In the genomic region with DNA sequence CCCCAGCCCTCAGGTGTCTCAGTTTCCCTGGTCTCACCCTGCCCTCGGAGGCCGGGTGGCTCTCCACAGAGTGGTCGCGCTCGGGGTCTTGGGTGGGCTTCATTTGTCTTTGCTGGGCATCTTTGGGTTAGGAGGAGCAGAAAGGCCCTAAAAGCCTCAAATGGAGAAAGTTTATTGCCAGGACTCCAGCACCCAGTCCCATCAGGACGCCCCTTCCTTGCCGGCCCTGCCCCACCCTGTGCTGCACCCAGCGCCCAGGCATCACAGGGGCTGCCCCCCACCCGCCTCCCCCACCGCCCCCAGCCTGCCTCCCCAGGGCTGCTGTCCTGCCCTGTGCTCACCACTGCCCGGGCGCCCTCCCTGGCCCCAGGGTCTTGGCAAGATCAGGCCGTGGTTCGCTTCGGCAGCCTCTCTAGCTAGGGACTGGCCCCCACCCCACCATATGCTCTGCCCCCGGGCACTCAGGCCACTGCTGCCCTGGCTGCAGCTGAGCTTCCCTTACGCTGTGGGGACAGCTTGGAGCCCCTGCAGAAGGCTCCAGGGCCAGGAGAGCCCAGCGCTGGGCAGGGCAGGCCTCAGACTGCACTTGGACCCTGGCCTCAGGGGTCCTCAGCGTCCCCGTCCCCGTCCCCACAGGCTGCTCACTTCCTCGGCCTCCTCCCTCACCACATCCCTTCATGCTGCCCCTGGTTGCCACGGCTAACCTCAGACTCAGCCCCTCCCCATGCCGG, we compare ENCODE assay signal across 23 cellular contexts. TPM values are rescaled to one million over a fixed set of nuclear protein-coding genes. Genes with fewer than 3 reads are reported as not detected.
A peak's percentile ranks its signal among the peaks of the same experiment; 100 is the strongest.
DNase-seq lines count a peak whose midpoint lies in the region; FAIRE-seq and TF ChIP-seq lines count a peak whose summit lies in the region.
"Had no signal": no experiment of that assay in that cellular context is flagged by ENCODE, and none has a peak within 500 bp of the region (broad histone marks: within the 10 kb centered on the region; RNA-seq: fewer than 3 reads in every experiment).

No MANE protein-coding gene starts in this region.

- no peak overlapping the region for H3K56ac ChIP-seq in H1 (replicated peaks; ENCODE audit: insufficient read length, low read depth, low read length)

- H2AFZ ChIP-seq in H1 (ENCODE audit: low read length) (no peak overlapping the region), osteoblast (ENCODE audit: low read length) (no peak overlapping the region)

- no peak overlapping the region; the same call in 1 of the 2 replicates for H3K27ac ChIP-seq in BLaER1
- no peak overlapping the region for H3K27ac ChIP-seq in H1 (ENCODE audit: low read depth, low read length)
- no peak overlapping the region for H3K27ac ChIP-seq in osteoblast (ENCODE audit: low read depth, low read length)
- H3K27ac ChIP-seq in small intestine (ENCODE audit: low read depth in 1 of 2, low read length in 1 of 2), result no peak overlapping the region
- H3K27ac ChIP-seq in adrenal gland, result no peak overlapping the region
- H3K27ac ChIP-seq: 22Rv1, A549 had no signal

- H3K4ac ChIP-seq in H1 (replicated peaks; ENCODE audit: insufficient read length, low read depth, low read length), result no peak overlapping the region

- no peak overlapping the region for H2BK120ac ChIP-seq in H1 (replicated peaks; ENCODE audit: low read depth, low read length)

- no peak overlapping the region for H4K5ac ChIP-seq in H1 (ENCODE audit: insufficient read length, low read depth, low read length)

- TF ChIP-seq EP300 in H1 (IDR thresholded peaks at IDR 0.05; ENCODE audit: borderline replicate concordance in 1 of 2, low read depth in 2 of 2, low read length in 2 of 2), result no peak

- peaks cover 5% of the 10 kb centered on the region; the same call in 1 of the 2 replicates for H3K79me1 ChIP-seq in H1 (ENCODE audit: low read depth, low read length)

- H3K14ac ChIP-seq in H1 (ENCODE audit: insufficient read length), result no peak overlapping the region

- H3K27me3 ChIP-seq in BLaER1 (no peaks in the 10 kb centered on the region), H1 (replicated peaks in 1 of 4; ENCODE audit: control insufficient read depth in 3 of 4, extremely low read depth in 1 of 4, insufficient read depth in 3 of 4, low read length in 3 of 4) (no peaks in the 10 kb centered on the region), osteoblast (ENCODE audit: insufficient read depth, low read length) (peaks cover 2% of the 10 kb centered on the region), small intestine (ENCODE audit: control insufficient read depth in 2 of 2, insufficient read depth in 2 of 2, low read length in 2 of 2) (no peaks in the 10 kb centered on the region), adrenal gland (no peaks in the 10 kb centered on the region)

- no peaks in the 10 kb centered on the region for H3K23me2 ChIP-seq in H1 (ENCODE audit: low read depth, low read length)

- H2BK15ac ChIP-seq in H1 (ENCODE audit: low read length), result no peak overlapping the region

- no peak for TF ChIP-seq RAD21 in H1 (IDR thresholded peaks at IDR 0.05 in 1 of 2, conservative IDR thresholded peaks at IDR 0.05 in 1 of 2; ENCODE audit: low read depth in 2 of 2, low read length in 2 of 2)

- no peak overlapping the region for H2AK5ac ChIP-seq in H1 (ENCODE audit: low read depth, low read length)

- no peak overlapping the region for H2BK12ac ChIP-seq in H1 (ENCODE audit: low read depth, low read length)

- H3K4me2 ChIP-seq in BLaER1 (peak overlapping the region; percentile 61), H1 (ENCODE audit: insufficient read depth in 1 of 2, low read depth in 2 of 2, low read length in 2 of 2) (no peak overlapping the region), osteoblast (ENCODE audit: insufficient read depth, low read length) (no peak overlapping the region)
- H3K4me2 ChIP-seq: A549 had no signal

- no peak for TF ChIP-seq CTCF in GM10266 (IDR thresholded peaks at IDR 0.05; ENCODE audit: control insufficient read depth, insufficient read depth, low read depth, missing control alignments)
- no peak for TF ChIP-seq CTCF in H1 (IDR thresholded peaks at IDR 0.05; ENCODE audit: control extremely low read depth in 1 of 3, insufficient read depth in 1 of 3, low read depth in 1 of 3, low read length in 3 of 3)
- no peak for TF ChIP-seq CTCF in osteoblast (IDR thresholded peaks at IDR 0.05; ENCODE audit: extremely low read depth, low read depth, low read length)
- TF ChIP-seq CTCF in adrenal gland (IDR thresholded peaks at IDR 0.05), result no peak

- 94% methylated on average over 18 of the region's 24 CpGs; no CpG with 5 or more reads in 1 of the 2 experiments for WGBS in H1 (ENCODE audit: extremely low coverage in 1 of 2, insufficient coverage in 1 of 2, insufficient read length in 1 of 2, insufficient replicate concordance in 2 of 2, low coverage in 1 of 2, low lambda C conversion rate in 2 of 2, missing lambda C conversion rate in 1 of 2), 2 experiments
- WGBS in small intestine, 3 donors, result 57 to 74% (median 59%) methylated on average over 15 to 24 of the region's 24 CpGs
- WGBS in adrenal gland, 4 donors, result 75 to 87% (median 79%) methylated on average over 14 to 24 of the region's 24 CpGs

- intact Hi-C loops in adrenal gland (cut with DNase I), result no loop called here

- H3K4me3 ChIP-seq in BLaER1 (no peak overlapping the region), H1 (ENCODE audit: extremely low read depth in 1 of 4, insufficient read depth in 2 of 4, low read depth in 3 of 4, low read length in 4 of 4) (no peak overlapping the region), osteoblast (ENCODE audit: insufficient read depth, low read length) (no peak overlapping the region), small intestine (ENCODE audit: low read depth in 1 of 2, low read length in 2 of 2) (no peak overlapping the region), adrenal gland (no peak overlapping the region)
- H3K4me3 ChIP-seq: A549 had no signal

- H2BK20ac ChIP-seq in H1 (ENCODE audit: low read length), result no peak overlapping the region

- TF ChIP-seq POLR2A in H1 (IDR thresholded peaks at IDR 0.05; ENCODE audit: control extremely low read depth in 1 of 2, low read depth in 2 of 2, low read length in 2 of 2), result no peak
- TF ChIP-seq POLR2A in adrenal gland (IDR thresholded peaks at IDR 0.05), result no peak

- H3K9me3 ChIP-seq in BLaER1 (no peaks in the 10 kb centered on the region), H1 (ENCODE audit: insufficient read depth in 2 of 2, low read depth in 1 of 2, low read length in 1 of 2) (no peaks in the 10 kb centered on the region), osteoblast (ENCODE audit: low read depth, low read length) (no peaks in the 10 kb centered on the region), small intestine (ENCODE audit: control insufficient read depth, low read depth) (no peaks in the 10 kb centered on the region), adrenal gland (replicated peaks in 1 of 3) (no peaks in the 10 kb centered on the region)
- H3K9me3 ChIP-seq: A549 had no signal

- CTCF ChIA-PET in H1 (lab: Charles Lee; ENCODE audit: partially characterized antibody), result interaction anchor here (0.9 to 3.3 kb wide), 4 partner anchors 11 to 63 kb away, joined by 3 to 17 read pairs (median 8); no protein-coding TSS in a partner anchor

- FAIRE-seq in H1 (lab: Jason Lieb, UNC) (no peak), small intestine (lab: Jason Lieb, UNC) (no peak)
- FAIRE-seq: A549, GM12891, GM19239 had no signal

- H3K9ac ChIP-seq in BLaER1 (no peak overlapping the region), H1 (replicated peaks in 1 of 4; ENCODE audit: extremely low read depth in 1 of 4, low read depth in 3 of 4, low read length in 3 of 4) (no peak overlapping the region)

- no peak overlapping the region for H3K18ac ChIP-seq in H1 (ENCODE audit: extremely low read depth, low read length)

- H3K79me2 ChIP-seq in H1 (ENCODE audit: control insufficient read depth in 1 of 2, insufficient read depth in 2 of 2, low read length in 2 of 2) (no peaks in the 10 kb centered on the region), osteoblast (ENCODE audit: insufficient read depth, low read length) (no peaks in the 10 kb centered on the region)

- H3K4me1 ChIP-seq in BLaER1 (peaks cover 73% of the 10 kb centered on the region), H1 (replicated peaks in 1 of 4; ENCODE audit: control insufficient read depth in 3 of 4, insufficient read depth in 4 of 4, low read length in 3 of 4) (peaks cover 0 to 6% (median 2%) of the 10 kb centered on the region in 4 experiments; a peak in 1 of 7 replicates), osteoblast (ENCODE audit: insufficient read depth, low read length) (no peaks in the 10 kb centered on the region), small intestine (ENCODE audit: control insufficient read depth in 2 of 2, insufficient read depth in 1 of 2, low read depth in 1 of 2, low read length in 1 of 2) (no peaks in the 10 kb centered on the region), adrenal gland (replicated peaks in 1 of 2) (peaks cover 0 to 16% of the 10 kb centered on the region in 2 donors)

- POLR2A ChIA-PET in H1 (lab: Charles Lee; ENCODE audit: partially characterized antibody), result interaction anchor here (1.5 kb wide), 1 partner anchor 11 kb away, joined by 7 read pairs; no protein-coding TSS in a partner anchor

- H2BK5ac ChIP-seq in H1 (ENCODE audit: low read depth, low read length), result no peak overlapping the region

- no peak overlapping the region for H3K23ac ChIP-seq in H1 (ENCODE audit: insufficient read length)

- peaks cover 18% of the 10 kb centered on the region; the same call in 1 of the 2 replicates for H4K20me1 ChIP-seq in BLaER1
- peaks cover 0 to 15% of the 10 kb centered on the region in 2 experiments for H4K20me1 ChIP-seq in H1 (replicated peaks in 1 of 2; ENCODE audit: control insufficient read depth in 1 of 2, insufficient read depth in 2 of 2, low read length in 2 of 2)
- no peaks in the 10 kb centered on the region for H4K20me1 ChIP-seq in osteoblast (ENCODE audit: insufficient read depth, low read length)

- no peak overlapping the region for H4K91ac ChIP-seq in H1 (replicated peaks; ENCODE audit: insufficient read length, low read length)

- H4K8ac ChIP-seq in H1 (ENCODE audit: extremely low read depth, insufficient read depth, low read length), result peak overlapping the region; percentile 68; the same call in 1 of the 2 replicates

- no peaks in the 10 kb centered on the region for H3K36me3 ChIP-seq in BLaER1
- H3K36me3 ChIP-seq in H1 (ENCODE audit: control insufficient read depth in 2 of 4, insufficient read depth in 4 of 4, low read length in 3 of 4), result peaks cover 0 to 11% (median 6%) of the 10 kb centered on the region in 4 experiments; a peak in 4 of 8 replicates
- no peaks in the 10 kb centered on the region for H3K36me3 ChIP-seq in osteoblast (ENCODE audit: insufficient read depth, low read length)
- H3K36me3 ChIP-seq in small intestine (ENCODE audit: control insufficient read depth in 2 of 2, insufficient read depth in 2 of 2, low read length in 2 of 2), result no peaks in the 10 kb centered on the region
- H3K36me3 ChIP-seq in adrenal gland (replicated peaks in 1 of 2), result no peaks in the 10 kb centered on the region

- DNase-seq in GM10266 (ENCODE audit: extremely low spot score), result peak; percentile 44
- no peak for DNase-seq in H1 (ENCODE audit: low read depth in 1 of 2, low spot score in 2 of 2)
- DNase-seq in osteoblast (ENCODE audit: insufficient read length, low spot score, missing footprints), result peak; percentile 90
- no peak for DNase-seq in C1 segment of cervical spinal cord (lab: John Stamatoyannopoulos, UW)
- DNase-seq in small intestine, result no peak
- no peak for DNase-seq in adrenal gland
- DNase-seq: AML-193; CD4-positive, alpha-beta memory T cell; CD4-positive, CD25-positive, alpha-beta regulatory T cell; CD8-positive, alpha-beta memory T cell; COR-L47; DMS 273 treated with DMSO at 0.1 percent for 48 hours; DMS153; DMS53; DMS79; DND-41; EL; GDM1 had no signal

RNA-seq across cellular contexts. Expression of a gene that starts 31.4 kb away (rescaled TPM):
- 18.3 and 18.6 TPM in 2 replicates for total RNA-seq in H1 (2021; fragmentation: NEBNext Ultra II Directional; extraction: Animal tissue kit (Norgen Biotek cat#: 25700))
- polyA plus RNA-seq in H1 (2011; rRNA removed) (28.2 and 28.5 TPM in 2 replicates), small intestine (10 to 100 TPM; 40.3 to 48.6 (median 43.8) TPM), adrenal gland (10 to 100 TPM; 25.6 to 31.9 (median 29.4) TPM)
- 37.2 TPM for polyA plus RNA-seq in H1 (2011; cell fraction: cytosol; rRNA removed)
- 34.8 TPM for polyA plus RNA-seq in H1 (2011; cell fraction: nucleus; rRNA removed)
- polyA plus RNA-seq in H1 (2012, experiment 1 of 2), result 15.1 to 24.8 TPM (median 22.8 TPM) in 4 replicates
- 22.6 TPM for polyA plus RNA-seq in H1 (2012, experiment 2 of 2)
- 9.6 TPM for polyA plus RNA-seq in H1 (2013, experiment 1 of 2)
- polyA plus RNA-seq in H1 (2013, experiment 2 of 2), result 9.7 TPM
- polyA minus RNA-seq in H1 (2011; rRNA and poly(A)+ RNA removed), result 33.6 and 38.3 TPM in 2 replicates
- polyA minus RNA-seq in H1 (2011; cell fraction: cytosol; rRNA and poly(A)+ RNA removed), result 17.2 TPM
- polyA minus RNA-seq in H1 (2011; cell fraction: nucleus; rRNA and poly(A)+ RNA removed), result 14.7 TPM
- total RNA-seq in osteoblast (28.2 and 29.8 TPM in 2 replicates), adrenal gland (10 to 100 TPM; 11.2 to 43.3 (median 32.3) TPM)

Comparison
In these comparisons a context has a peak if more than half of its experiments do, and no peak if none do; other contexts are left out.
1. DNase-seq: peak in GM10266 (single experiment) and osteoblast (single experiment); none in H1 (0 of 2), C1 segment of cervical spinal cord (0 of 14), small intestine (single experiment) and adrenal gland (0 of 7).